Comparison of ENCODE assay signal across 15 cellular contexts in genomic region chr22:49007013-49007653, GRCh38.
"Had no signal": no experiment of that assay in that cellular context is flagged by ENCODE, and none has a peak within 500 bp of the region (broad histone marks: within the 10 kb centered on the region; RNA-seq: fewer than 3 reads in every experiment).

No MANE protein-coding gene starts in this region.

- ATAC-seq: left cardiac atrium; stimulated activated naive B cell treated with anti-CD40 and anti-IgM and Interleukin-4, amounts not matched to agents 10 μg/mL and 1 μg/mL and 100 μg/mL, for 72 hours had no signal

- H3K9me3 Mint-ChIP-seq: activated naive CD8-positive, alpha-beta T cell treated with anti-CD3 and anti-CD28 coated beads, Interleukin-2, amount 10 ng/mL, durations not matched to agents 7 days and 5 days had no signal

- H3K9me3 ChIP-seq: SJSA1, transverse colon had no signal

- H3K4me1 ChIP-seq: neural progenitor cell, parathyroid adenoma, SJSA1, transverse colon had no signal

- H3K4me1 Mint-ChIP-seq: activated naive CD8-positive, alpha-beta T cell treated with anti-CD3 and anti-CD28 coated beads, Interleukin-2, amount 10 ng/mL, durations not matched to agents 7 days and 5 days; stimulated activated naive B cell treated with anti-CD40 and anti-IgM and Interleukin-4, amounts not matched to agents 10 μg/mL and 1 μg/mL and 100 μg/mL, for 72 hours had no signal

- H3K4me3 ChIP-seq: neural progenitor cell, SJSA1, transverse colon had no signal

- H3K27me3 Mint-ChIP-seq: activated naive CD8-positive, alpha-beta T cell treated with anti-CD3 and anti-CD28 coated beads, Interleukin-2, amount 10 ng/mL, durations not matched to agents 7 days and 5 days; dendritic cell treated with granulocyte-macrophage colony-stimulating factor and Interleukin-4, amounts not matched to agents 40 ng/mL and 50 ng/mL, for 4 days had no signal

- H3K36me3 ChIP-seq: neural progenitor cell, SJSA1, transverse colon had no signal

- H3K4me2 ChIP-seq: neural progenitor cell had no signal

- DNase-seq: activated CD4-positive, alpha-beta T cell treated with anti-CD3 and anti-CD28 coated beads, Interleukin-2, amount 50 U/mL, for 4 hours; activated naive CD4-positive, alpha-beta T cell; activated naive CD8-positive, alpha-beta T cell treated with anti-CD3 and anti-CD28 coated beads, Interleukin-2, amount 10 ng/mL, durations not matched to agents 7 days and 5 days; left cardiac atrium; retina; stimulated activated CD4-positive, alpha-beta T cell treated with anti-CD3 and anti-CD28 coated beads, Interleukin-2, amount 100 ng/mL, for 48 hours; stimulated activated naive B cell treated with anti-CD40 and anti-IgM and Interleukin-4, amounts not matched to agents 10 μg/mL and 1 μg/mL and 100 μg/mL, for 72 hours; transverse colon had no signal

- H3K27ac Mint-ChIP-seq: activated naive CD8-positive, alpha-beta T cell treated with anti-CD3 and anti-CD28 coated beads, Interleukin-2, amount 10 ng/mL, durations not matched to agents 7 days and 5 days; dendritic cell treated with granulocyte-macrophage colony-stimulating factor and Interleukin-4, amounts not matched to agents 40 ng/mL and 50 ng/mL, for 4 days; neural progenitor cell; stimulated activated naive B cell treated with anti-CD40 and anti-IgM and Interleukin-4, amounts not matched to agents 10 μg/mL and 1 μg/mL and 100 μg/mL, for 72 hours; T-helper 2 cell treated with Interferon-gamma antibody and Interleukin-4, amounts not matched to agents 5 μg/mL and 100 μg/mL, for 36 hours had no signal

- H3K27ac ChIP-seq: epithelial cell of prostate, neural progenitor cell, parathyroid adenoma, SJSA1, transverse colon had no signal

- H3K36me3 Mint-ChIP-seq: activated naive CD8-positive, alpha-beta T cell treated with anti-CD3 and anti-CD28 coated beads, Interleukin-2, amount 10 ng/mL, durations not matched to agents 7 days and 5 days; brain; neural progenitor cell; stimulated activated naive B cell treated with anti-CD40 and anti-IgM and Interleukin-4, amounts not matched to agents 10 μg/mL and 1 μg/mL and 100 μg/mL, for 72 hours had no signal

- H3K9ac ChIP-seq: neural progenitor cell, parathyroid adenoma had no signal

- H3K27me3 ChIP-seq: neural progenitor cell, SJSA1, transverse colon had no signal

- H3K4me3 Mint-ChIP-seq: activated naive CD8-positive, alpha-beta T cell treated with anti-CD3 and anti-CD28 coated beads, Interleukin-2, amount 10 ng/mL, durations not matched to agents 7 days and 5 days; dendritic cell treated with granulocyte-macrophage colony-stimulating factor and Interleukin-4, amounts not matched to agents 40 ng/mL and 50 ng/mL, for 4 days; neural progenitor cell; stimulated activated naive B cell treated with anti-CD40 and anti-IgM and Interleukin-4, amounts not matched to agents 10 μg/mL and 1 μg/mL and 100 μg/mL, for 72 hours; T-helper 2 cell treated with Interferon-gamma antibody and Interleukin-4, amounts not matched to agents 5 μg/mL and 100 μg/mL, for 36 hours had no signal

- H2AFZ ChIP-seq: neural progenitor cell, parathyroid adenoma had no signal
